ENCODE assay signal across 8 cellular contexts in the genomic region with DNA sequence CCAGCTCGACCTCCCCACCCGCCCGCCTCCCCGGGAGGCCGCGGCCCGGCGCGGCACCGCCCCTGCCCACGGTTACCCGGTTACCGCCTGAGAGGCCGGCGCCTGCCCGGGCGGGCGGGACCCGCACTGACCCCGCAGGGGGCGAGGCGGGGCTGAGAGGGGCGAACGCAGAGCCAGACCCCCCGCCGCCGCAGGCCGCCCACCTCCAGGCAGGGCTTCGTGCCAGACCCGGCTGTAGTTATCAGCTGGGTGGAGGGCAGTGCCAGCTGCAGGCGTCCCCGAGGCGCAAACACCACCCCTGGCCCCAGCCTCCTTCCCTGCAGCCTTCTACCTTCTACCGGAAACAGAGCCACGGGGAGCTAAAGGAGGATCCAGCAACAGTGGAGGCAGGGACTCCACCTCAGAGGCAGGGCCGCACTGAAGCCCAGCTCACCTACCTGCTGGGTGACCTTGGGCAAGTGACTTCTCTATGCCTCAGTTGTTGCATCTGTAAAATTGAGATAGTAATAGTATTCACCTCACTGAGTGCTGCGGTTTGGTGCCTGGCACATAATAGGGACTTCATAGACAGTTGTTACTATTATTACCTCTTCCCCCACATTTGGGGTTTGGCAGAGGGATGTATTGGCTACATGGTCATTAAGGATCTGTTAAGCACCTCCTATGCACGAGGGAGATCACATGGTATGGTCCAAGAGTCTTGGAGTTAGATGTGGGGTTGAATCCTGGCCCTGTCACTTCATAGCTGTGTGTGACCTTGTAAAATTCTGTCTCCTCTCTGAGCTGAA.
A peak's percentile ranks its signal among the peaks of the same experiment; 100 is the strongest.
DNase-seq lines count a peak whose midpoint lies in the region; ATAC-seq and TF ChIP-seq lines count a peak whose summit lies in the region.

No MANE protein-coding gene starts in this region.

- H3K4me1 ChIP-seq in Panc1 (ENCODE audit: control insufficient read depth, insufficient read depth, low read length) = no peaks in the 10 kb centered on the region

- H3K9me3 ChIP-seq in Panc1 (ENCODE audit: control insufficient read depth, insufficient read depth, low read depth, low read length) = no peaks in the 10 kb centered on the region

- peaks cover 21% of the 10 kb centered on the region for H3K27me3 Mint-ChIP-seq in activated naive CD4-positive, alpha-beta T cell treated with anti-CD3 and anti-CD28 coated beads for 36 hours (ENCODE audit: low read depth)
- no peaks in the 10 kb centered on the region for H3K27me3 Mint-ChIP-seq in nephron (ENCODE audit: low read depth)

- no peaks in the 10 kb centered on the region for H3K36me3 ChIP-seq in Panc1 (ENCODE audit: control insufficient read depth, insufficient read depth, low read length)

- H3K9me3 Mint-ChIP-seq in activated naive CD4-positive, alpha-beta T cell treated with anti-CD3 and anti-CD28 coated beads for 36 hours = no peaks in the 10 kb centered on the region
- no peaks in the 10 kb centered on the region for H3K9me3 Mint-ChIP-seq in nephron

- no TSS peak for BruUV-seq in Panc1 (replicated peaks; lab: Mats Ljungman, UMichigan)

- no peaks in the 10 kb centered on the region for H3K36me3 Mint-ChIP-seq in activated naive CD4-positive, alpha-beta T cell treated with anti-CD3 and anti-CD28 coated beads for 36 hours (ENCODE audit: low read depth)
- no peaks in the 10 kb centered on the region for H3K36me3 Mint-ChIP-seq in nephron (ENCODE audit: low read depth)

- H3K27ac ChIP-seq in Panc1 (ENCODE audit: low read length) (no peak overlapping the region), epithelial cell of prostate (peak overlapping the region; percentile 77)

- DNase-seq in activated naive CD4-positive, alpha-beta T cell treated with anti-CD3 and anti-CD28 coated beads for 36 hours = peak; percentile 8
- DNase-seq in activated naive CD4-positive, alpha-beta T cell treated with anti-CD3 and anti-CD28 coated beads, Interleukin-2, amount 50 U/mL, for 16 hours = no peak
- DNase-seq in Panc1 (ENCODE audit: low read depth, low spot score) (no peak), epithelial cell of prostate (ENCODE audit: low read depth, low spot score) (no peak)

- peak overlapping the region; percentile 59 for H3K4me3 Mint-ChIP-seq in activated naive CD4-positive, alpha-beta T cell treated with anti-CD3 and anti-CD28 coated beads for 36 hours
- H3K4me3 Mint-ChIP-seq in nephron = peak overlapping the region; percentile 57 to 82 (median 61)

- H3K27ac Mint-ChIP-seq in activated naive CD4-positive, alpha-beta T cell treated with anti-CD3 and anti-CD28 coated beads for 36 hours = no peak overlapping the region
- H3K27ac Mint-ChIP-seq in nephron = peak overlapping the region; percentile 91 to 92 (median 91)

- CTCF ChIA-PET in activated naive CD4-positive, alpha-beta T cell treated with anti-CD3 and anti-CD28 coated beads for 36 hours (lab: Charles Lee) = no interaction called here
- CTCF ChIA-PET in Panc1 (lab: Charles Lee) = no interaction called here

- peaks cover 2% of the 10 kb centered on the region for H3K4me1 Mint-ChIP-seq in activated naive CD4-positive, alpha-beta T cell treated with anti-CD3 and anti-CD28 coated beads for 36 hours (ENCODE audit: low read depth)
- H3K4me1 Mint-ChIP-seq in nephron = peaks cover 69% of the 10 kb centered on the region

- TF ChIP-seq CTCF in Panc1 (IDR thresholded peaks at IDR 0.05) (no peak), nephron (IDR thresholded peaks at IDR 0.05; ENCODE audit: unreplicated experiment in 3 of 3) (no peak)

- POLR2A ChIA-PET in Panc1 (lab: Charles Lee) = no interaction called here

- intact Hi-C loops in activated naive CD4-positive, alpha-beta T cell treated with anti-CD3 and anti-CD28 coated beads for 36 hours (cut with micrococcal nuclease) = loop anchor here (10.0 kb wide), 1 partner anchor 253 kb away; no protein-coding TSS in a partner anchor
- intact Hi-C loops in Panc1 (cut with micrococcal nuclease; ENCODE audit: unreplicated experiment) = no loop called here

- H3K4me3 ChIP-seq in Panc1 (ENCODE audit: low read depth in 2 of 2, low read length in 2 of 2) = peak overlapping the region; percentile 44 to 47

- H3K27me3 ChIP-seq in Panc1 (ENCODE audit: control insufficient read depth, insufficient read depth, low read length) = no peaks in the 10 kb centered on the region

- peak; percentile 36 for ATAC-seq in HG03196 (IDR thresholded peaks at IDR 0.05; ENCODE audit: unreplicated experiment)
- ATAC-seq in Panc1 = peak; percentile 86
- ATAC-seq in HG03469 (IDR thresholded peaks at IDR 0.05; ENCODE audit: unreplicated experiment) = no peak
- no peak for ATAC-seq in GM18520 (IDR thresholded peaks at IDR 0.05; ENCODE audit: unreplicated experiment)

- in situ Hi-C loops in Panc1 (cut with HindIII; ENCODE audit: low pct_unique_long_range_greater_than_20kb, low sequenced_read_pairs) = no loop called here

Comparison
In these comparisons a context has a peak if more than half of its experiments do, and no peak if none do; other contexts are left out.
1. ATAC-seq: peak in HG03196 (single experiment) and Panc1 (single experiment); none in HG03469 (single experiment) and GM18520 (single experiment).